Comparison of ENCODE assay signal across 11 cellular contexts in the genomic region with DNA sequence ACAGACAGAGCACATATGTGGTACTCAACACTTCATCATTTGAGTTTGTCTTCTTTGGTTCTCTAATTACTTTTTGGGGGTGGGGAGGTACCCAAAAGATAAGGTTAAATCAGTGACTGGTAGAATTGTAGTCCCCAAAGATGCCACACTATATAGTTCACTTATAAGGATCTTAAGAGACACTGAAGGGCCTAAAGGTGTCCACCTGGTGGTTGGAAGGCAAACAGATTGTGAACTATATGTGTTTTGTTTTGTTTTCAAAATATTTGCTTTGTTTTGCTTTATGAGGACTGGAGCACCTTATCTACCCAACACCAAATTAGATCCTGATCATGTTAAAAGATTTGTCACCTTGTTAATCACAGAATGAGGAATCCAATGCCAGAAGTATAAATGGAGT.
DNase-seq lines count a peak whose midpoint lies in the region; ATAC-seq and TF ChIP-seq lines count a peak whose summit lies in the region.
"Had no signal": no experiment of that assay in that cellular context is flagged by ENCODE, and none has a peak within 500 bp of the region (broad histone marks: within the 10 kb centered on the region; RNA-seq: fewer than 3 reads in every experiment).

No MANE protein-coding gene starts in this region.

- H3K27ac ChIP-seq in brain microvascular endothelial cell (no peak overlapping the region), ovary (no peak overlapping the region), right atrium auricular region (no peak overlapping the region)

- DNase-seq in NCI-H748 (lab: John Stamatoyannopoulos, UW; ENCODE audit: unreplicated experiment) (peak; percentile 3), NCI-H748 treated with DMSO at 0.1 percent for 48 hours (lab: John Stamatoyannopoulos, UW) (no peak), M059J (ENCODE audit: low read depth) (peak; percentile 14), brain microvascular endothelial cell (no peak), retinal pigment epithelial cell (ENCODE audit: low read depth) (no peak), ovary (no peak), right atrium auricular region (ENCODE audit: low spot score) (no peak)
- DNase-seq: aorta, NCI-H1436 treated with DMSO at 0.1 percent for 48 hours, retina had no signal

- TF ChIP-seq EP300 in ovary (IDR thresholded peaks at IDR 0.05), result no peak

- H3K9me3 ChIP-seq in ovary (no peaks in the 10 kb centered on the region), right atrium auricular region (no peaks in the 10 kb centered on the region)

- H3K4me3 ChIP-seq in brain microvascular endothelial cell (ENCODE audit: low read depth, low read length), result no peak overlapping the region
- H3K4me3 ChIP-seq in retinal pigment epithelial cell (ENCODE audit: low read length), result no peak overlapping the region
- no peak overlapping the region for H3K4me3 ChIP-seq in ovary
- H3K4me3 ChIP-seq in right atrium auricular region, result no peak overlapping the region

- H3K27me3 ChIP-seq in brain microvascular endothelial cell (replicated peaks) (no peaks in the 10 kb centered on the region), ovary (no peaks in the 10 kb centered on the region), right atrium auricular region (no peaks in the 10 kb centered on the region)

- in situ Hi-C loops in brain microvascular endothelial cell (cut with HindIII; ENCODE audit: low pct_ligation_motif_present, low sequenced_read_pairs), result no loop called here

- TF ChIP-seq POLR2A in ovary (IDR thresholded peaks at IDR 0.05), result no peak

- TF ChIP-seq CTCF in brain microvascular endothelial cell (IDR thresholded peaks at IDR 0.05; ENCODE audit: low read depth, low read length, missing control alignments) (peak; percentile 47), retinal pigment epithelial cell (conservative IDR thresholded peaks at IDR 0.05; ENCODE audit: low read depth, low read length) (peak; percentile 63), ovary (IDR thresholded peaks at IDR 0.05) (no peak), right atrium auricular region (IDR thresholded peaks at IDR 0.05) (peak in 1 of 2 donors; percentile 23)

- intact Hi-C loops in ovary (cut with DNase I), result no loop called here

- H3K4me1 ChIP-seq in ovary (ENCODE audit: insufficient read depth), result no peaks in the 10 kb centered on the region
- H3K4me1 ChIP-seq in right atrium auricular region, result no peaks in the 10 kb centered on the region

- H3K36me3 ChIP-seq in brain microvascular endothelial cell (replicated peaks) (no peaks in the 10 kb centered on the region), ovary (no peaks in the 10 kb centered on the region), right atrium auricular region (no peaks in the 10 kb centered on the region)

- ATAC-seq in GM21825 (IDR thresholded peaks at IDR 0.05; ENCODE audit: unreplicated experiment), result no peak

Comparison
In these comparisons a context has a peak if more than half of its experiments do, and no peak if none do; other contexts are left out.
1. DNase-seq: peak in NCI-H748 (single experiment) and M059J (single experiment); none in NCI-H748 treated with DMSO at 0.1 percent for 48 hours (single experiment), brain microvascular endothelial cell (single experiment), retinal pigment epithelial cell (single experiment), ovary (0 of 5) and right atrium auricular region (single experiment).
2. CTCF ChIP-seq: peak in brain microvascular endothelial cell (single experiment) and retinal pigment epithelial cell (single experiment); none in ovary (0 of 3).